In the genomic region with DNA sequence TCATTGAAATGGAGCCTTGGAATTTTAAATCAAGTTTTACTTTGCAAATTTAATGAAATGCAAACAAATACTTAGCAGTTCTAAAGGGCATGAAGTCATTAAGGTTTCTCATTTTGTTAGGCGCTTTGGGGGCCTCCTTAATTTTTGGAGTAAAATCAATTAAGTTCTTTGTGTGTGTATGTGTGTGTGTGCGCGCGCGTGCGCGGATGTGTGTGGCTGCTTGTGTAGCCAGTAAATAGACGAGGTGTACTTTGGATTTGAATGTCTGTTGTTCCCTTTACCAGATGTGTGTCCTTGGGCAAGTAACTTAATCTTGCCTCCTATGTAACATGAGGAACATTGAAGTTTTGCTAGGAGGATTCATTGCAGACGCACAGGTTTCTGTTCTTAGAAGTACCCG, we compare ENCODE assay signal across 1 cellular context.
TF ChIP-seq lines count a peak whose summit lies in the region.

No MANE protein-coding gene starts in this region.

TF ChIP-seq in GM23338, 12 proteins besides CTCF, POLR2A, EP300 and RAD21 (continued from another document):
- TF ChIP-seq, protein P1, sequence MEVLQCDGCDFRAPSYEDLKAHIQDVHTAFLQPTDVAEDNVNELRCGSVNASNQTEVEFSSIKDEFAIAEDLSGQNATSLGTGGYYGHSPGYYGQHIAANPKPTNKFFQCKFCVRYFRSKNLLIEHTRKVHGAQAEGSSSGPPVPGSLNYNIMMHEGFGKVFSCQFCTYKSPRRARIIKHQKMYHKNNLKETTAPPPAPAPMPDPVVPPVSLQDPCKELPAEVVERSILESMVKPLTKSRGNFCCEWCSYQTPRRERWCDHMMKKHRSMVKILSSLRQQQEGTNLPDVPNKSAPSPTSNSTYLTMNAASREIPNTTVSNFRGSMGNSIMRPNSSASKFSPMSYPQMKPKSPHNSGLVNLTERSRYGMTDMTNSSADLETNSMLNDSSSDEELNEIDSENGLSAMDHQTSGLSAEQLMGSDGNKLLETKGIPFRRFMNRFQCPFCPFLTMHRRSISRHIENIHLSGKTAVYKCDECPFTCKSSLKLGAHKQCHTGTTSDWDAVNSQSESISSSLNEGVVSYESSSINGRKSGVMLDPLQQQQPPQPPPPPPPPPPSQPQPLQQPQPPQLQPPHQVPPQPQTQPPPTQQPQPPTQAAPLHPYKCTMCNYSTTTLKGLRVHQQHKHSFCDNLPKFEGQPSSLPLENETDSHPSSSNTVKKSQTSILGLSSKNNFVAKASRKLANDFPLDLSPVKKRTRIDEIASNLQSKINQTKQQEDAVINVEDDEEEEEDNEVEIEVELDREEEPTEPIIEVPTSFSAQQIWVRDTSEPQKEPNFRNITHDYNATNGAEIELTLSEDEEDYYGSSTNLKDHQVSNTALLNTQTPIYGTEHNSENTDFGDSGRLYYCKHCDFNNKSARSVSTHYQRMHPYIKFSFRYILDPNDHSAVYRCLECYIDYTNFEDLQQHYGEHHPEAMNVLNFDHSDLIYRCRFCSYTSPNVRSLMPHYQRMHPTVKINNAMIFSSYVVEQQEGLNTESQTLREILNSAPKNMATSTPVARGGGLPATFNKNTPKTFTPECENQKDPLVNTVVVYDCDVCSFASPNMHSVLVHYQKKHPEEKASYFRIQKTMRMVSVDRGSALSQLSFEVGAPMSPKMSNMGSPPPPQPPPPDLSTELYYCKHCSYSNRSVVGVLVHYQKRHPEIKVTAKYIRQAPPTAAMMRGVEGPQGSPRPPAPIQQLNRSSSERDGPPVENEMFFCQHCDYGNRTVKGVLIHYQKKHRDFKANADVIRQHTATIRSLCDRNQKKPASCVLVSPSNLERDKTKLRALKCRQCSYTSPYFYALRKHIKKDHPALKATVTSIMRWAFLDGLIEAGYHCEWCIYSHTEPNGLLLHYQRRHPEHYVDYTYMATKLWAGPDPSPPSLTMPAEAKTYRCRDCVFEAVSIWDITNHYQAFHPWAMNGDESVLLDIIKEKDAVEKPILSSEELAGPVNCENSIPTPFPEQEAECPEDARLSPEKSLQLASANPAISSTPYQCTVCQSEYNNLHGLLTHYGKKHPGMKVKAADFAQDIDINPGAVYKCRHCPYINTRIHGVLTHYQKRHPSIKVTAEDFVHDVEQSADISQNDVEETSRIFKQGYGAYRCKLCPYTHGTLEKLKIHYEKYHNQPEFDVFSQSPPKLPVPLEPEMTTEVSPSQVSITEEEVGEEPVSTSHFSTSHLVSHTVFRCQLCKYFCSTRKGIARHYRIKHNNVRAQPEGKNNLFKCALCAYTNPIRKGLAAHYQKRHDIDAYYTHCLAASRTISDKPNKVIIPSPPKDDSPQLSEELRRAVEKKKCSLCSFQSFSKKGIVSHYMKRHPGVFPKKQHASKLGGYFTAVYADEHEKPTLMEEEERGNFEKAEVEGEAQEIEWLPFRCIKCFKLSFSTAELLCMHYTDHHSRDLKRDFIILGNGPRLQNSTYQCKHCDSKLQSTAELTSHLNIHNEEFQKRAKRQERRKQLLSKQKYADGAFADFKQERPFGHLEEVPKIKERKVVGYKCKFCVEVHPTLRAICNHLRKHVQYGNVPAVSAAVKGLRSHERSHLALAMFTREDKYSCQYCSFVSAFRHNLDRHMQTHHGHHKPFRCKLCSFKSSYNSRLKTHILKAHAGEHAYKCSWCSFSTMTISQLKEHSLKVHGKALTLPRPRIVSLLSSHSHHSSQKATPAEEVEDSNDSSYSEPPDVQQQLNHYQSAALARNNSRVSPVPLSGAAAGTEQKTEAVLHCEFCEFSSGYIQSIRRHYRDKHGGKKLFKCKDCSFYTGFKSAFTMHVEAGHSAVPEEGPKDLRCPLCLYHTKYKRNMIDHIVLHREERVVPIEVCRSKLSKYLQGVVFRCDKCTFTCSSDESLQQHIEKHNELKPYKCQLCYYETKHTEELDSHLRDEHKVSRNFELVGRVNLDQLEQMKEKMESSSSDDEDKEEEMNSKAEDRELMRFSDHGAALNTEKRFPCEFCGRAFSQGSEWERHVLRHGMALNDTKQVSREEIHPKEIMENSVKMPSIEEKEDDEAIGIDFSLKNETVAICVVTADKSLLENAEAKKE (CRISPR knock-in tag; IDR thresholded peaks at IDR 0.05), result no peak
- TF ChIP-seq EZH2 (IDR thresholded peaks at IDR 0.05; ENCODE audit: low read depth, unreplicated experiment) (no peak), EZH2phosphoT487 (IDR thresholded peaks at IDR 0.05; ENCODE audit: unreplicated experiment) (no peak)
- TF ChIP-seq, protein P2, sequence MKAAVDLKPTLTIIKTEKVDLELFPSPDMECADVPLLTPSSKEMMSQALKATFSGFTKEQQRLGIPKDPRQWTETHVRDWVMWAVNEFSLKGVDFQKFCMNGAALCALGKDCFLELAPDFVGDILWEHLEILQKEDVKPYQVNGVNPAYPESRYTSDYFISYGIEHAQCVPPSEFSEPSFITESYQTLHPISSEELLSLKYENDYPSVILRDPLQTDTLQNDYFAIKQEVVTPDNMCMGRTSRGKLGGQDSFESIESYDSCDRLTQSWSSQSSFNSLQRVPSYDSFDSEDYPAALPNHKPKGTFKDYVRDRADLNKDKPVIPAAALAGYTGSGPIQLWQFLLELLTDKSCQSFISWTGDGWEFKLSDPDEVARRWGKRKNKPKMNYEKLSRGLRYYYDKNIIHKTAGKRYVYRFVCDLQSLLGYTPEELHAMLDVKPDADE (IDR thresholded peaks at IDR 0.05), result no peak
